In the genomic region with DNA sequence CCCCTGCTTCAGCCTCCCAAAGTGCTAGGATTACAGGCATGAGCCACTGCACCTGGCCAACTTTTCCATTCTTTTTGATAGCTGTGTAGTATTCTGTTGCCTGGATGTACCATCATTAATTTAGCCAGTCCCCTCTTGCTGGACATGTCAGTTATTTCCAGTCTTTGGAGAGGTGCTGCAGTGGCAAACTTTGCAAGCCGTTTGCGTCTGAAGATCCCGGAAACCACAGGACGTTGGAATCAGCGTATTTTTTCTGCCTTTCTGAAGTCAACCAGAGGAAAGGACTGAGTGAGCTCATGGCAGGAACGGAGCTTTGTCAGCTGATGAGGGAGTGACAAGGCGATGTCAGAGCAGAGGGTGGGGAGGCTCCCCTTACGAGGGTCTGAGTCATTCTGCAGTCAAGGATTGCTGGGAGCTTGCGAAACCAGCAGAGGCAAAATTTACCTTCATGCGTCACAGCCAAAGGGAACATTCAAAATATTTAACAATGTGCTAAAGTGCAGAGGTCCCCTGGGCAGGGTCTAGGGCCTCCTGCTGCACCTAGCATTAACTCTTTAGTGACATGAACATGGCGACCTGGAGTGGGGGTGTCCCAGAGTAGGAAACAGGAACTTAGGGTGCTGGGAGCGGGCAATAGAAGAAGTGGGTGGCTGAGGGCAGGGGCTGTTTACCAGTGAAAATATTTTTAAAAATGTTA, we compare ENCODE assay signal across 1 cellular context.
TF ChIP-seq lines count a peak whose summit lies in the region.

No MANE protein-coding gene starts in this region.

TF ChIP-seq in HepG2, 621 proteins besides CTCF, POLR2A, EP300 and RAD21 (continued from another document and continues in another):
- TF ChIP-seq IKZF1 (IDR thresholded peaks at IDR 0.05): no peak
- TF ChIP-seq ZNF883 (CRISPR knock-in tag; IDR thresholded peaks at IDR 0.05; ENCODE audit: not compliant biosample characterization): no peak
- peak; percentile 89 for TF ChIP-seq CREB1 (IDR thresholded peaks at IDR 0.05)
- TF ChIP-seq CREB1 (CRISPR knock-in tag; IDR thresholded peaks at IDR 0.05): peak; percentile 92
- TF ChIP-seq, protein P1, sequence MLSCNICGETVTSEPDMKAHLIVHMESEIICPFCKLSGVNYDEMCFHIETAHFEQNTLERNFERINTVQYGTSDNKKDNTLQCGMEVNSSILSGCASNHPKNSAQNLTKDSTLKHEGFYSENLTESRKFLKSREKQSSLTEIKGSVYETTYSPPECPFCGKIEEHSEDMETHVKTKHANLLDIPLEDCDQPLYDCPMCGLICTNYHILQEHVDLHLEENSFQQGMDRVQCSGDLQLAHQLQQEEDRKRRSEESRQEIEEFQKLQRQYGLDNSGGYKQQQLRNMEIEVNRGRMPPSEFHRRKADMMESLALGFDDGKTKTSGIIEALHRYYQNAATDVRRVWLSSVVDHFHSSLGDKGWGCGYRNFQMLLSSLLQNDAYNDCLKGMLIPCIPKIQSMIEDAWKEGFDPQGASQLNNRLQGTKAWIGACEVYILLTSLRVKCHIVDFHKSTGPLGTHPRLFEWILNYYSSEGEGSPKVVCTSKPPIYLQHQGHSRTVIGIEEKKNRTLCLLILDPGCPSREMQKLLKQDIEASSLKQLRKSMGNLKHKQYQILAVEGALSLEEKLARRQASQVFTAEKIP (CRISPR knock-in tag; IDR thresholded peaks at IDR 0.05; ENCODE audit: borderline replicate concordance): no peak
- peak; percentile 92 for TF ChIP-seq ZBTB7B (CRISPR knock-in tag; IDR thresholded peaks at IDR 0.05)
- TF ChIP-seq PRPF4 (IDR thresholded peaks at IDR 0.05; ENCODE audit: low read depth, low read length, poor library complexity, severe bottlenecking): no peak
- no peak for TF ChIP-seq CHCHD3 (CRISPR knock-in tag; IDR thresholded peaks at IDR 0.05)
- no peak for TF ChIP-seq IRX3 (CRISPR knock-in tag; IDR thresholded peaks at IDR 0.05; ENCODE audit: borderline replicate concordance, low read depth)
- no peak for TF ChIP-seq THYN1 (CRISPR knock-in tag; IDR thresholded peaks at IDR 0.05; ENCODE audit: borderline replicate concordance, low read depth)
- TF ChIP-seq, protein P2, sequence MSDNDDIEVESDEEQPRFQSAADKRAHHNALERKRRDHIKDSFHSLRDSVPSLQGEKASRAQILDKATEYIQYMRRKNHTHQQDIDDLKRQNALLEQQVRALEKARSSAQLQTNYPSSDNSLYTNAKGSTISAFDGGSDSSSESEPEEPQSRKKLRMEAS (IDR thresholded peaks at IDR 0.05): peak; percentile 66
- TF ChIP-seq, protein P3, sequence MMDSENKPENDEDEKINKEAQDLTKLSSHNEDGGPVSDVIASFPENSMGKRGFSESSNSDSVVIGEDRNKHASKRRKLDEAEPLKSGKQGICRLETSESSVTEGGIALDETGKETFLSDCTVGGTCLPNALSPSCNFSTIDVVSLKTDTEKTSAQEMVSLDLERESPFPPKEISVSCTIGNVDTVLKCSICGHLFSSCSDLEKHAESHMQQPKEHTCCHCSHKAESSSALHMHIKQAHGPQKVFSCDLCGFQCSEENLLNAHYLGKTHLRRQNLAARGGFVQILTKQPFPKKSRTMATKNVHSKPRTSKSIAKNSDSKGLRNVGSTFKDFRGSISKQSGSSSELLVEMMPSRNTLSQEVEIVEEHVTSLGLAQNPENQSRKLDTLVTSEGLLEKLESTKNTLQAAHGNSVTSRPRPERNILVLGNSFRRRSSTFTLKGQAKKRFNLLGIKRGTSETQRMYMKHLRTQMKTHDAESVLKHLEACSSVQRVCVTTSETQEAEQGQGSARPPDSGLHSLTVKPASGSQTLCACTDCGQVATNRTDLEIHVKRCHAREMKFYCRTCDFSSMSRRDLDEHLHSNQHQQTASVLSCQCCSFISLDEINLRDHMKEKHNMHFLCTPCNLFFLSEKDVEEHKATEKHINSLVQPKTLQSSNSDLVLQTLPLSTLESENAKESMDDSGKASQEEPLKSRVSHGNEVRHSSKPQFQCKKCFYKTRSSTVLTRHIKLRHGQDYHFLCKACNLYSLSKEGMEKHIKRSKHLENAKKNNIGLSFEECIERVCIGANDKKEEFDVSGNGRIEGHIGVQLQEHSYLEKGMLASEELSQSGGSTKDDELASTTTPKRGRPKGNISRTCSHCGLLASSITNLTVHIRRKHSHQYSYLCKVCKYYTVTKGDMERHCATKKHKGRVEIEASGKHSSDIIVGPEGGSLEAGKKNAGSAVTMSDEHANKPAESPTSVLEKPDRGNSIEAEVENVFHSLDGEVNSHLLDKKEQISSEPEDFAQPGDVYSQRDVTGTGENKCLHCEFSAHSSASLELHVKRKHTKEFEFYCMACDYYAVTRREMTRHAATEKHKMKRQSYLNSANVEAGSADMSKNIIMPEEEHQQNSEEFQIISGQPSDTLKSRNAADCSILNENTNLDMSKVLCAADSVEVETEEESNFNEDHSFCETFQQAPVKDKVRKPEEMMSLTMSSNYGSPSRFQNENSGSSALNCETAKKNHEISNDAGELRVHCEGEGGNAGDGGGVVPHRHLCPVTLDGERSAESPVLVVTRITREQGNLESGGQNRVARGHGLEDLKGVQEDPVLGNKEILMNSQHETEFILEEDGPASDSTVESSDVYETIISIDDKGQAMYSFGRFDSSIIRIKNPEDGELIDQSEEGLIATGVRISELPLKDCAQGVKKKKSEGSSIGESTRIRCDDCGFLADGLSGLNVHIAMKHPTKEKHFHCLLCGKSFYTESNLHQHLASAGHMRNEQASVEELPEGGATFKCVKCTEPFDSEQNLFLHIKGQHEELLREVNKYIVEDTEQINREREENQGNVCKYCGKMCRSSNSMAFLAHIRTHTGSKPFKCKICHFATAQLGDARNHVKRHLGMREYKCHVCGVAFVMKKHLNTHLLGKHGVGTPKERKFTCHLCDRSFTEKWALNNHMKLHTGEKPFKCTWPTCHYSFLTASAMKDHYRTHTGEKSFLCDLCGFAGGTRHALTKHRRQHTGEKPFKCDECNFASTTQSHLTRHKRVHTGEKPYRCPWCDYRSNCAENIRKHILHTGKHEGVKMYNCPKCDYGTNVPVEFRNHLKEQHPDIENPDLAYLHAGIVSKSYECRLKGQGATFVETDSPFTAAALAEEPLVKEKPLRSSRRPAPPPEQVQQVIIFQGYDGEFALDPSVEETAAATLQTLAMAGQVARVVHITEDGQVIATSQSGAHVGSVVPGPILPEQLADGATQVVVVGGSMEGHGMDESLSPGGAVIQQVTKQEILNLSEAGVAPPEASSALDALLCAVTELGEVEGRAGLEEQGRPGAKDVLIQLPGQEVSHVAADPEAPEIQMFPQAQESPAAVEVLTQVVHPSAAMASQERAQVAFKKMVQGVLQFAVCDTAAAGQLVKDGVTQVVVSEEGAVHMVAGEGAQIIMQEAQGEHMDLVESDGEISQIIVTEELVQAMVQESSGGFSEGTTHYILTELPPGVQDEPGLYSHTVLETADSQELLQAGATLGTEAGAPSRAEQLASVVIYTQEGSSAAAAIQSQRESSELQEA (CRISPR knock-in tag; IDR thresholded peaks at IDR 0.05; ENCODE audit: not compliant biosample characterization): no peak
- no peak for TF ChIP-seq ZNF33A (CRISPR knock-in tag; IDR thresholded peaks at IDR 0.05; ENCODE audit: borderline replicate concordance)
- TF ChIP-seq ZNF20 (CRISPR knock-in tag; IDR thresholded peaks at IDR 0.05): no peak
- TF ChIP-seq BRCA1 (CRISPR knock-in tag; IDR thresholded peaks at IDR 0.05): peak; percentile 84; the same call in 1 of the 2 replicates
- no peak for TF ChIP-seq ZNF3 (CRISPR knock-in tag; IDR thresholded peaks at IDR 0.05)
- peak; percentile 65 for TF ChIP-seq ISL2 (CRISPR knock-in tag; IDR thresholded peaks at IDR 0.05)
- no peak for TF ChIP-seq ZFP41 (CRISPR knock-in tag; IDR thresholded peaks at IDR 0.05; ENCODE audit: borderline replicate concordance)
- TF ChIP-seq, protein P4, sequence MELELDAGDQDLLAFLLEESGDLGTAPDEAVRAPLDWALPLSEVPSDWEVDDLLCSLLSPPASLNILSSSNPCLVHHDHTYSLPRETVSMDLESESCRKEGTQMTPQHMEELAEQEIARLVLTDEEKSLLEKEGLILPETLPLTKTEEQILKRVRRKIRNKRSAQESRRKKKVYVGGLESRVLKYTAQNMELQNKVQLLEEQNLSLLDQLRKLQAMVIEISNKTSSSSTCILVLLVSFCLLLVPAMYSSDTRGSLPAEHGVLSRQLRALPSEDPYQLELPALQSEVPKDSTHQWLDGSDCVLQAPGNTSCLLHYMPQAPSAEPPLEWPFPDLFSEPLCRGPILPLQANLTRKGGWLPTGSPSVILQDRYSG (CRISPR knock-in tag; IDR thresholded peaks at IDR 0.05): no peak
- TF ChIP-seq ZNF75D (CRISPR knock-in tag; IDR thresholded peaks at IDR 0.05; ENCODE audit: borderline replicate concordance): no peak
- TF ChIP-seq, protein P5, sequence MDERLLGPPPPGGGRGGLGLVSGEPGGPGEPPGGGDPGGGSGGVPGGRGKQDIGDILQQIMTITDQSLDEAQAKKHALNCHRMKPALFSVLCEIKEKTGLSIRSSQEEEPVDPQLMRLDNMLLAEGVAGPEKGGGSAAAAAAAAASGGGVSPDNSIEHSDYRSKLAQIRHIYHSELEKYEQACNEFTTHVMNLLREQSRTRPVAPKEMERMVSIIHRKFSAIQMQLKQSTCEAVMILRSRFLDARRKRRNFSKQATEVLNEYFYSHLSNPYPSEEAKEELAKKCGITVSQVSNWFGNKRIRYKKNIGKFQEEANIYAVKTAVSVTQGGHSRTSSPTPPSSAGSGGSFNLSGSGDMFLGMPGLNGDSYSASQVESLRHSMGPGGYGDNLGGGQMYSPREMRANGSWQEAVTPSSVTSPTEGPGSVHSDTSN (CRISPR knock-in tag; IDR thresholded peaks at IDR 0.05): peak; percentile 53; the same call in 1 of the 2 replicates
- TF ChIP-seq ZFAT (CRISPR knock-in tag; conservative IDR thresholded peaks at IDR 0.05): no peak
- no peak for TF ChIP-seq PAX8 (CRISPR knock-in tag; IDR thresholded peaks at IDR 0.05; ENCODE audit: borderline replicate concordance)
- TF ChIP-seq ATF7 (IDR thresholded peaks at IDR 0.05): peak; percentile 76
- peak; percentile 88; the same call in 1 of the 2 replicates for TF ChIP-seq ATF7 (CRISPR knock-in tag; IDR thresholded peaks at IDR 0.05)
- no peak for TF ChIP-seq SATB2 (CRISPR knock-in tag; IDR thresholded peaks at IDR 0.05)
- no peak for TF ChIP-seq ZNF24 (IDR thresholded peaks at IDR 0.05)
- no peak for TF ChIP-seq TCF7 (IDR thresholded peaks at IDR 0.05; ENCODE audit: low read depth)
- TF ChIP-seq TMF1 (CRISPR knock-in tag; IDR thresholded peaks at IDR 0.05; ENCODE audit: low read depth): no peak
- TF ChIP-seq ZNF430 (CRISPR knock-in tag; IDR thresholded peaks at IDR 0.05): peak; percentile 75; the same call in 1 of the 2 replicates
- TF ChIP-seq, protein P6, sequence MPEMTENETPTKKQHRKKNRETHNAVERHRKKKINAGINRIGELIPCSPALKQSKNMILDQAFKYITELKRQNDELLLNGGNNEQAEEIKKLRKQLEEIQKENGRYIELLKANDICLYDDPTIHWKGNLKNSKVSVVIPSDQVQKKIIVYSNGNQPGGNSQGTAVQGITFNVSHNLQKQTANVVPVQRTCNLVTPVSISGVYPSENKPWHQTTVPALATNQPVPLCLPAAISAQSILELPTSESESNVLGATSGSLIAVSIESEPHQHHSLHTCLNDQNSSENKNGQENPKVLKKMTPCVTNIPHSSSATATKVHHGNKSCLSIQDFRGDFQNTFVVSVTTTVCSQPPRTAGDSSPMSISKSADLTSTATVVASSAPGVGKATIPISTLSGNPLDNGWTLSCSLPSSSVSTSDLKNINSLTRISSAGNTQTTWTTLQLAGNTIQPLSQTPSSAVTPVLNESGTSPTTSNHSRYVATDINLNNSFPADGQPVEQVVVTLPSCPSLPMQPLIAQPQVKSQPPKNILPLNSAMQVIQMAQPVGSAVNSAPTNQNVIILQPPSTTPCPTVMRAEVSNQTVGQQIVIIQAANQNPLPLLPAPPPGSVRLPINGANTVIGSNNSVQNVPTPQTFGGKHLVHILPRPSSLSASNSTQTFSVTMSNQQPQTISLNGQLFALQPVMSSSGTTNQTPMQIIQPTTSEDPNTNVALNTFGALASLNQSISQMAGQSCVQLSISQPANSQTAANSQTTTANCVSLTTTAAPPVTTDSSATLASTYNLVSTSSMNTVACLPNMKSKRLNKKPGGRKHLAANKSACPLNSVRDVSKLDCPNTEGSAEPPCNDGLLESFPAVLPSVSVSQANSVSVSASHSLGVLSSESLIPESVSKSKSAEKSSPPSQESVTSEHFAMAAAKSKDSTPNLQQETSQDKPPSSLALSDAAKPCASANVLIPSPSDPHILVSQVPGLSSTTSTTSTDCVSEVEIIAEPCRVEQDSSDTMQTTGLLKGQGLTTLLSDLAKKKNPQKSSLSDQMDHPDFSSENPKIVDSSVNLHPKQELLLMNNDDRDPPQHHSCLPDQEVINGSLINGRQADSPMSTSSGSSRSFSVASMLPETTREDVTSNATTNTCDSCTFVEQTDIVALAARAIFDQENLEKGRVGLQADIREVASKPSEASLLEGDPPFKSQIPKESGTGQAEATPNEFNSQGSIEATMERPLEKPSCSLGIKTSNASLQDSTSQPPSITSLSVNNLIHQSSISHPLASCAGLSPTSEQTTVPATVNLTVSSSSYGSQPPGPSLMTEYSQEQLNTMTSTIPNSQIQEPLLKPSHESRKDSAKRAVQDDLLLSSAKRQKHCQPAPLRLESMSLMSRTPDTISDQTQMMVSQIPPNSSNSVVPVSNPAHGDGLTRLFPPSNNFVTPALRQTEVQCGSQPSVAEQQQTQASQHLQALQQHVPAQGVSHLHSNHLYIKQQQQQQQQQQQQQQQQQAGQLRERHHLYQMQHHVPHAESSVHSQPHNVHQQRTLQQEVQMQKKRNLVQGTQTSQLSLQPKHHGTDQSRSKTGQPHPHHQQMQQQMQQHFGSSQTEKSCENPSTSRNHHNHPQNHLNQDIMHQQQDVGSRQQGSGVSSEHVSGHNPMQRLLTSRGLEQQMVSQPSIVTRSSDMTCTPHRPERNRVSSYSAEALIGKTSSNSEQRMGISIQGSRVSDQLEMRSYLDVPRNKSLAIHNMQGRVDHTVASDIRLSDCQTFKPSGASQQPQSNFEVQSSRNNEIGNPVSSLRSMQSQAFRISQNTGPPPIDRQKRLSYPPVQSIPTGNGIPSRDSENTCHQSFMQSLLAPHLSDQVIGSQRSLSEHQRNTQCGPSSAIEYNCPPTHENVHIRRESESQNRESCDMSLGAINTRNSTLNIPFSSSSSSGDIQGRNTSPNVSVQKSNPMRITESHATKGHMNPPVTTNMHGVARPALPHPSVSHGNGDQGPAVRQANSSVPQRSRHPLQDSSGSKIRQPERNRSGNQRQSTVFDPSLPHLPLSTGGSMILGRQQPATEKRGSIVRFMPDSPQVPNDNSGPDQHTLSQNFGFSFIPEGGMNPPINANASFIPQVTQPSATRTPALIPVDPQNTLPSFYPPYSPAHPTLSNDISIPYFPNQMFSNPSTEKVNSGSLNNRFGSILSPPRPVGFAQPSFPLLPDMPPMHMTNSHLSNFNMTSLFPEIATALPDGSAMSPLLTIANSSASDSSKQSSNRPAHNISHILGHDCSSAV (CRISPR knock-in tag; IDR thresholded peaks at IDR 0.05; ENCODE audit: borderline replicate concordance): no peak
- TF ChIP-seq ZNF331 (CRISPR knock-in tag; IDR thresholded peaks at IDR 0.05): peak; percentile 92
- no peak for TF ChIP-seq TSC22D2 (CRISPR knock-in tag; IDR thresholded peaks at IDR 0.05; ENCODE audit: borderline replicate concordance)
- peak; percentile 98 for TF ChIP-seq SAP130 (CRISPR knock-in tag; IDR thresholded peaks at IDR 0.05; ENCODE audit: low read depth)
- TF ChIP-seq TBP (CRISPR knock-in tag; IDR thresholded peaks at IDR 0.05): no peak
- TF ChIP-seq RARG (CRISPR knock-in tag; IDR thresholded peaks at IDR 0.05; ENCODE audit: low read depth): no peak
- no peak for TF ChIP-seq NONO (IDR thresholded peaks at IDR 0.05)
- peak; percentile 90 for TF ChIP-seq NONO (CRISPR knock-in tag; conservative IDR thresholded peaks at IDR 0.05)
- no peak for TF ChIP-seq ZNF207 (IDR thresholded peaks at IDR 0.05; ENCODE audit: borderline replicate concordance)
- 0 out of 2 replicates have a peak, but pooled peaks have one; percentile 41 for TF ChIP-seq CHD4 (IDR thresholded peaks at IDR 0.05; ENCODE audit: borderline replicate concordance, low read length)
- no peak for TF ChIP-seq SIN3B (IDR thresholded peaks at IDR 0.05; ENCODE audit: low read length)
- TF ChIP-seq SOX13 (IDR thresholded peaks at IDR 0.05): no peak
- TF ChIP-seq SOX13 (CRISPR knock-in tag; conservative IDR thresholded peaks at IDR 0.05 in 1 of 2, IDR thresholded peaks at IDR 0.05 in 1 of 2): peak in 1 of 2 experiments; percentile 84; a peak in 2 of 4 replicates
- TF ChIP-seq GTF3A (CRISPR knock-in tag; conservative IDR thresholded peaks at IDR 0.05): no peak
